24 cellular contexts compared by ENCODE assay signal in genomic region chr2:128069769-128070168, GRCh38. TPM values are rescaled to one million over a fixed set of nuclear protein-coding genes. Genes with fewer than 3 reads are reported as not detected.
A peak's percentile ranks its signal among the peaks of the same experiment; 100 is the strongest.
DNase-seq lines count a peak whose midpoint lies in the region; ATAC-seq, FAIRE-seq and TF ChIP-seq lines count a peak whose summit lies in the region.
"Had no signal": no experiment of that assay in that cellular context is flagged by ENCODE, and none has a peak within 500 bp of the region (broad histone marks: within the 10 kb centered on the region; RNA-seq: fewer than 3 reads in every experiment).

No MANE protein-coding gene starts in this region.

- no peaks in the 10 kb centered on the region for H3K79me2 ChIP-seq in GM23338 (replicated peaks; ENCODE audit: insufficient read depth)

- ATAC-seq in HG02610 (IDR thresholded peaks at IDR 0.05; ENCODE audit: unreplicated experiment) = no peak
- no peak for ATAC-seq in GM23338
- ATAC-seq: activated naive CD8-positive, alpha-beta T cell treated with anti-CD3 and anti-CD28 coated beads, Interleukin-2, amount 50 U/mL, for 24 hours; HCT116; stimulated activated naive B cell treated with anti-CD40 and anti-IgM and Interleukin-4, amounts not matched to agents 10 μg/mL and 1 μg/mL and 100 μg/mL, for 72 hours had no signal

- no peak overlapping the region for H3K27ac Mint-ChIP-seq in GM23338
- H3K27ac Mint-ChIP-seq: activated CD4-positive, alpha-beta T cell treated with anti-CD3 and anti-CD28 coated beads, Interleukin-2, amount 10 ng/mL, durations not matched to agents 7 days and 5 days; activated naive CD8-positive, alpha-beta T cell treated with anti-CD3 and anti-CD28 coated beads, Interleukin-2, amount 50 U/mL, for 24 hours; CD8-positive, alpha-beta memory T cell; stimulated activated naive B cell treated with anti-CD40 and anti-IgM and Interleukin-4, amounts not matched to agents 10 μg/mL and 1 μg/mL and 100 μg/mL, for 72 hours; T-helper 1 cell treated with Interleukin-12 subunit alpha and Interleukin-12 subunit beta and Interleukin-4 antibody, amounts not matched to agents 30 μg/mL and 1 μg/mL, for 36 hours had no signal

- no peaks in the 10 kb centered on the region for H3K36me3 Mint-ChIP-seq in GM23338 (ENCODE audit: low read depth)
- H3K36me3 Mint-ChIP-seq: CD8-positive, alpha-beta memory T cell; stimulated activated naive B cell treated with anti-CD40 and anti-IgM and Interleukin-4, amounts not matched to agents 10 μg/mL and 1 μg/mL and 100 μg/mL, for 72 hours had no signal

- DNase-seq in H4 (ENCODE audit: low spot score) = peak; percentile 68
- DNase-seq in RCC 7860 (ENCODE audit: low spot score) = peak; percentile 19
- peak; percentile 41 for DNase-seq in dermis blood vessel endothelial cell
- peak; percentile 18 for DNase-seq in prostate gland (ENCODE audit: low spot score)
- DNase-seq in RKO (ENCODE audit: low spot score) = no peak
- no peak for DNase-seq in GM19238 (ENCODE audit: insufficient read length, low spot score)
- DNase-seq in GM23338 (ENCODE audit: low spot score) = no peak
- DNase-seq: activated CD4-positive, alpha-beta T cell treated with anti-CD3 and anti-CD28 coated beads, Interleukin-2, amount 10 ng/mL, durations not matched to agents 7 days and 5 days; activated naive CD8-positive, alpha-beta T cell treated with anti-CD3 and anti-CD28 coated beads, Interleukin-2, amount 50 U/mL, for 24 hours; CD8-positive, alpha-beta memory T cell; central memory CD4-positive, alpha-beta T cell; DMS79 treated with DMSO at 0.1 percent for 48 hours; glutamatergic neuron; NCI-H146; NCI-H2171 treated with DMSO at 0.1 percent for 48 hours; NCI-H748 treated with DMSO at 0.1 percent for 48 hours; SHP77 treated with DMSO at 0.1 percent for 48 hours; stimulated activated CD4-positive, alpha-beta T cell treated with anti-CD3 and anti-CD28 coated beads, Interleukin-1b, Interleukin-23, amount 100 ng/mL, for 48 hours; stimulated activated naive B cell treated with anti-CD40 and anti-IgM and Interleukin-4, amounts not matched to agents 10 μg/mL and 1 μg/mL and 100 μg/mL, for 72 hours; thyroid gland had no signal

- H3K27me3 ChIP-seq in prostate gland (replicated peaks; ENCODE audit: insufficient read depth) (no peaks in the 10 kb centered on the region), GM23338 (ENCODE audit: insufficient read depth) (no peaks in the 10 kb centered on the region)
- H3K27me3 ChIP-seq: esophagus muscularis mucosa, thyroid gland had no signal

- H3K36me3 ChIP-seq in prostate gland = no peaks in the 10 kb centered on the region
- no peaks in the 10 kb centered on the region for H3K36me3 ChIP-seq in GM23338 (ENCODE audit: insufficient read depth)
- H3K36me3 ChIP-seq: esophagus muscularis mucosa, thyroid gland had no signal

- H3K4me3 ChIP-seq in prostate gland = no peak overlapping the region
- H3K4me3 ChIP-seq in GM23338 = no peak overlapping the region
- H3K4me3 ChIP-seq: esophagus muscularis mucosa, thyroid gland had no signal

- peaks cover 4% of the 10 kb centered on the region for H3K27me3 Mint-ChIP-seq in GM23338 (ENCODE audit: insufficient read depth, low read depth, poor library complexity)
- H3K27me3 Mint-ChIP-seq: activated naive CD8-positive, alpha-beta T cell treated with anti-CD3 and anti-CD28 coated beads, Interleukin-2, amount 50 U/mL, for 24 hours; CD8-positive, alpha-beta memory T cell; stimulated activated naive B cell treated with anti-CD40 and anti-IgM and Interleukin-4, amounts not matched to agents 10 μg/mL and 1 μg/mL and 100 μg/mL, for 72 hours had no signal

- no peaks in the 10 kb centered on the region for H3K9me2 ChIP-seq in GM23338 (ENCODE audit: insufficient read depth)

- H3K27ac ChIP-seq in prostate gland (no peak overlapping the region), GM23338 (ENCODE audit: low read depth) (no peak overlapping the region)
- H3K27ac ChIP-seq: esophagus muscularis mucosa, thyroid gland had no signal

- no peaks in the 10 kb centered on the region for H3K9me3 ChIP-seq in prostate gland
- H3K9me3 ChIP-seq: esophagus muscularis mucosa, thyroid gland had no signal

- H3F3A ChIP-seq in GM23338 (replicated peaks; ENCODE audit: low read depth) = no peaks in the 10 kb centered on the region

- no peak overlapping the region for H3K4me3 Mint-ChIP-seq in GM23338
- H3K4me3 Mint-ChIP-seq: activated CD4-positive, alpha-beta T cell treated with anti-CD3 and anti-CD28 coated beads, Interleukin-2, amount 10 ng/mL, durations not matched to agents 7 days and 5 days; activated naive CD8-positive, alpha-beta T cell treated with anti-CD3 and anti-CD28 coated beads, Interleukin-2, amount 50 U/mL, for 24 hours; CD8-positive, alpha-beta memory T cell; stimulated activated naive B cell treated with anti-CD40 and anti-IgM and Interleukin-4, amounts not matched to agents 10 μg/mL and 1 μg/mL and 100 μg/mL, for 72 hours; T-helper 1 cell treated with Interleukin-12 subunit alpha and Interleukin-12 subunit beta and Interleukin-4 antibody, amounts not matched to agents 30 μg/mL and 1 μg/mL, for 36 hours had no signal

- 51% methylated on average over 5 of the region's 5 CpGs for WGBS in prostate gland

- no peak for TF ChIP-seq POLR2A in prostate gland (IDR thresholded peaks at IDR 0.05)

- FAIRE-seq in RCC 7860 (lab: Jason Lieb, UNC) = no peak

- H3K4me1 Mint-ChIP-seq in GM23338 = no peaks in the 10 kb centered on the region
- H3K4me1 Mint-ChIP-seq: activated CD4-positive, alpha-beta T cell treated with anti-CD3 and anti-CD28 coated beads, Interleukin-2, amount 10 ng/mL, durations not matched to agents 7 days and 5 days; activated naive CD8-positive, alpha-beta T cell treated with anti-CD3 and anti-CD28 coated beads, Interleukin-2, amount 50 U/mL, for 24 hours; CD8-positive, alpha-beta memory T cell; stimulated activated naive B cell treated with anti-CD40 and anti-IgM and Interleukin-4, amounts not matched to agents 10 μg/mL and 1 μg/mL and 100 μg/mL, for 72 hours had no signal

- H3K4me2 ChIP-seq in GM23338 = no peak overlapping the region

- no peaks in the 10 kb centered on the region for H4K20me1 ChIP-seq in GM23338 (replicated peaks; ENCODE audit: insufficient read depth)

- H3K4me1 ChIP-seq in prostate gland (replicated peaks) = no peaks in the 10 kb centered on the region
- H3K4me1 ChIP-seq in GM23338 (ENCODE audit: insufficient read depth) = no peaks in the 10 kb centered on the region
- H3K4me1 ChIP-seq: esophagus muscularis mucosa, thyroid gland had no signal

- TF ChIP-seq CTCF in prostate gland (IDR thresholded peaks at IDR 0.05) (no peak), GM23338 (conservative IDR thresholded peaks at IDR 0.05; ENCODE audit: low read depth in 2 of 2) (no peak)

- intact Hi-C loops in prostate gland (cut with DNase I) = no loop called here

- H3K9me3 Mint-ChIP-seq in GM23338 = no peaks in the 10 kb centered on the region
- H3K9me3 Mint-ChIP-seq: activated CD4-positive, alpha-beta T cell treated with anti-CD3 and anti-CD28 coated beads, Interleukin-2, amount 10 ng/mL, durations not matched to agents 7 days and 5 days; activated naive CD8-positive, alpha-beta T cell treated with anti-CD3 and anti-CD28 coated beads, Interleukin-2, amount 50 U/mL, for 24 hours; CD8-positive, alpha-beta memory T cell; stimulated activated naive B cell treated with anti-CD40 and anti-IgM and Interleukin-4, amounts not matched to agents 10 μg/mL and 1 μg/mL and 100 μg/mL, for 72 hours; T-helper 1 cell treated with Interleukin-12 subunit alpha and Interleukin-12 subunit beta and Interleukin-4 antibody, amounts not matched to agents 30 μg/mL and 1 μg/mL, for 36 hours had no signal

- no peak overlapping the region for H2AFZ ChIP-seq in GM23338

TF ChIP-seq in GM23338, 12 proteins besides CTCF, POLR2A, EP300 and RAD21 (continues in another document):
- TF ChIP-seq ZNF331 (CRISPR knock-in tag; IDR thresholded peaks at IDR 0.05; ENCODE audit: low read depth) = no peak
- TF ChIP-seq EZH2 (IDR thresholded peaks at IDR 0.05; ENCODE audit: low read depth, unreplicated experiment) = no peak
- TF ChIP-seq JUNB (IDR thresholded peaks at IDR 0.05; ENCODE audit: unreplicated experiment) = no peak
- no peak for TF ChIP-seq EZH2phosphoT487 (IDR thresholded peaks at IDR 0.05; ENCODE audit: unreplicated experiment)
- TF ChIP-seq REST (IDR thresholded peaks at IDR 0.05; ENCODE audit: unreplicated experiment) = no peak
- no peak for TF ChIP-seq STAT1 (IDR thresholded peaks at IDR 0.05; ENCODE audit: unreplicated experiment)

RNA-seq across cellular contexts. Expression of gene UGGT1, which starts 21.2 kb away (rescaled TPM):
- 39.9 and 45.6 TPM in 2 replicates for total RNA-seq in H4 (2014; rRNA removed; shearing (Covaris generic))
- total RNA-seq in dermis blood vessel endothelial cell (101 and 122 TPM in 2 replicates), prostate gland (10 to 100 TPM; 34.7 to 45.2 TPM)
- total RNA-seq in GM23338 (2014; rRNA removed; shearing (Covaris generic)) = 58.0 and 65.0 TPM in 2 replicates
- 11.5 and 17.1 TPM in 2 replicates for polyA plus RNA-seq in GM23338 (2016; fragmentation: Nextera tagmentation; extraction: Ambion mirVana)

RNA-seq across cellular contexts. Expression of gene SAP130, which starts 41.9 kb away (rescaled TPM):
- 15.5 and 16.5 TPM in 2 replicates for total RNA-seq in H4 (2014; rRNA removed; shearing (Covaris generic))
- total RNA-seq in dermis blood vessel endothelial cell = 3.9 and 8.1 TPM in 2 replicates
- total RNA-seq in prostate gland = 10 to 100 TPM; 21.9 to 55.4 TPM
- total RNA-seq in GM23338 (2014; rRNA removed; shearing (Covaris generic)) = 28.7 and 35.1 TPM in 2 replicates
- 18.9 and 19.5 TPM in 2 replicates for polyA plus RNA-seq in GM23338 (2016; fragmentation: Nextera tagmentation; extraction: Ambion mirVana)

Comparison
In these comparisons a context has a peak if more than half of its experiments do, and no peak if none do; other contexts are left out.
1. DNase-seq: peak in H4 (single experiment), RCC 7860 (single experiment), dermis blood vessel endothelial cell (single experiment) and prostate gland (single experiment); none in RKO (single experiment), GM19238 (single experiment) and GM23338 (single experiment).